Comparison of ENCODE assay signal across 8 cellular contexts in genomic region chr11:107858217-107859070, GRCh38. TPM values are rescaled to one million over a fixed set of nuclear protein-coding genes. Genes with fewer than 3 reads are reported as not detected.
DNase-seq lines count a peak whose midpoint lies in the region; ATAC-seq, FAIRE-seq and TF ChIP-seq lines count a peak whose summit lies in the region.

SLC35F2 (minus strand) TSS chr11:107858787; CDS start chr11:107858767, 20 bp downstream.

- intact Hi-C loops in sciatic nerve (cut with DNase I) = no loop called here

- peaks cover 10% of the 10 kb centered on the region for H3K4me1 ChIP-seq in adipocyte (ENCODE audit: control insufficient read depth, insufficient read depth, low read length)

- ATAC-seq in HG02610 (IDR thresholded peaks at IDR 0.05; ENCODE audit: unreplicated experiment) (peak; percentile 96), sciatic nerve (peak; percentile 80)

- H3K36me3 ChIP-seq in adipocyte (ENCODE audit: control insufficient read depth, insufficient read depth, low read length, severe bottlenecking) = no peaks in the 10 kb centered on the region

- FAIRE-seq in GM12891 (lab: Jason Lieb, UNC) = peak; percentile 89

- no peaks in the 10 kb centered on the region for H3K9me3 ChIP-seq in adipocyte (ENCODE audit: control insufficient read depth, low read length)

- H3K9ac ChIP-seq in adipocyte (ENCODE audit: low read length) = peak within 1 kb of the TSS; percentile 83

- peak; percentile 88 for TF ChIP-seq POLR2A in GM12891 (IDR thresholded peaks at IDR 0.05; ENCODE audit: low read depth, low read length)

- no peaks in the 10 kb centered on the region for H3K27me3 ChIP-seq in adipocyte (replicated peaks; ENCODE audit: control insufficient read depth, insufficient read depth, low read length)

- peak; percentile 69 for DNase-seq in GM12891 (ENCODE audit: insufficient read length, low spot score)
- DNase-seq in NCI-H1105 (lab: John Stamatoyannopoulos, UW) = peak; percentile 86
- DNase-seq in SW480 (ENCODE audit: low spot score) = peak; percentile 86
- peak; percentile 77 for DNase-seq in adipocyte (ENCODE audit: low read depth)
- peak; percentile 14 to 20 for DNase-seq in hippocampal formation (lab: John Stamatoyannopoulos, UW)
- DNase-seq in sciatic nerve (ENCODE audit: low spot score) = peak; percentile 65
- DNase-seq in epidermal melanocyte (ENCODE audit: insufficient read length, low spot score) = no peak

- H3K4me3 ChIP-seq in adipocyte (ENCODE audit: low read length) = peak within 1 kb of the TSS; percentile 89

TF ChIP-seq in GM12891, 5 proteins besides CTCF, POLR2A, EP300 and RAD21:
- 0 out of 2 replicates have a peak, but pooled peaks have one; percentile 33 for TF ChIP-seq POU2F2 (IDR thresholded peaks at IDR 0.05; ENCODE audit: low read depth, low read length)
- TF ChIP-seq SPI1 (IDR thresholded peaks at IDR 0.05; ENCODE audit: low read depth, low read length) = no peak
- peak; percentile 82 for TF ChIP-seq POLR2AphosphoS5 (IDR thresholded peaks at IDR 0.05; ENCODE audit: low read depth, low read length)
- TF ChIP-seq TAF1 (IDR thresholded peaks at IDR 0.05; ENCODE audit: low read depth, low read length) = peak; percentile 67
- TF ChIP-seq PAX5 (IDR thresholded peaks at IDR 0.05; ENCODE audit: insufficient read depth, low read length, severe bottlenecking) = peak; percentile 24

RNA-seq across cellular contexts. Expression of gene SLC35F2, which starts in this region (rescaled TPM):
- 14.5 TPM for polyA plus RNA-seq in GM12891 (2012; ENCODE audit: low read depth, missing spikeins)
- total RNA-seq in sciatic nerve = 4.2 TPM
